Comparison of ENCODE assay signal across 20 cellular contexts in the genomic region with DNA sequence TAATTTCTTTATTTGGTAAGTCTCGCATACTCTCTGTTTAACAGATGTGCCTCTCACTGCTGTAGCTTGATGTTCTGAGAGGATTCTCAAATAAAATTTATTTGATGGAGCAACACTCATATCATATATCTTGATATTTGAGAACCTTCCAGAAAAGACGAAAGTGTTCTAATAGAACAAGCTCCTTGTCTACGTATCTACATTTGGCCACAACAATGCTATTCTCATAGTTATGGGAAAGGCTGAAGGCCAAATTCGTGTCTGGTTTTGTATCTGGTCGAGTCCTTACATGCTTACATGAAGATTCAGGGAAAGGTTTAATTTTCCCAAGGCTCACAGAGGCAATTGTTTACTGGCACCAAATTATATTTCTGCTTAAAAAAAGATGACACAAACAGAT.
DNase-seq lines count a peak whose midpoint lies in the region; ATAC-seq, FAIRE-seq and TF ChIP-seq lines count a peak whose summit lies in the region.
"Had no signal": no experiment of that assay in that cellular context is flagged by ENCODE, and none has a peak within 500 bp of the region (broad histone marks: within the 10 kb centered on the region; RNA-seq: fewer than 3 reads in every experiment).

No MANE protein-coding gene starts in this region.

- ATAC-seq in A549 (no peak), psoas muscle (peak in 1 of 4 donors; percentile 20), left lobe of liver (no peak), HG03139 (IDR thresholded peaks at IDR 0.05; ENCODE audit: unreplicated experiment) (no peak)
- no peak for ATAC-seq in stimulated activated memory B cell treated with anti-CD40 and anti-IgM and Interleukin-4, amounts not matched to agents 10 μg/mL and 1 μg/mL and 100 μg/mL, for 72 hours
- ATAC-seq: activated naive CD4-positive, alpha-beta T cell treated with anti-CD3 and anti-CD28 coated beads, Interleukin-2, amount 50 U/mL, for 72 hours; CD8-positive, alpha-beta T cell; effector memory CD8-positive, alpha-beta T cell; heart right ventricle; pancreas had no signal

- no peaks in the 10 kb centered on the region for H3K36me3 Mint-ChIP-seq in astrocyte (ENCODE audit: low read depth, unreplicated experiment)
- peaks cover 9% of the 10 kb centered on the region for H3K36me3 Mint-ChIP-seq in stimulated activated memory B cell treated with anti-CD40 and anti-IgM and Interleukin-4, amounts not matched to agents 10 μg/mL and 1 μg/mL and 100 μg/mL, for 72 hours
- H3K36me3 Mint-ChIP-seq: CD8-positive, alpha-beta T cell had no signal

- no peaks in the 10 kb centered on the region for H3K27me3 Mint-ChIP-seq in astrocyte (ENCODE audit: low read depth, unreplicated experiment)
- H3K27me3 Mint-ChIP-seq in stimulated activated memory B cell treated with anti-CD40 and anti-IgM and Interleukin-4, amounts not matched to agents 10 μg/mL and 1 μg/mL and 100 μg/mL, for 72 hours = no peaks in the 10 kb centered on the region
- H3K27me3 Mint-ChIP-seq: activated CD4-positive, alpha-beta T cell treated with anti-CD3 and anti-CD28 coated beads, Interleukin-2, amount 10 ng/mL, durations not matched to agents 24 days and 14 days; effector memory CD8-positive, alpha-beta T cell had no signal

- 91% methylated on average over 5 of the region's 5 CpGs for WGBS in A549 (ENCODE audit: missing lambda C conversion rate)
- WGBS in psoas muscle, 3 donors = 25 to 44% (median 28%) methylated on average over 5 of the region's 5 CpGs

- no peak for TF ChIP-seq POLR2A in A549 (IDR thresholded peaks at IDR 0.05; ENCODE audit: low read length)

- intact Hi-C loops in psoas muscle (cut with DNase I) = loop anchor here (5.0 kb wide), 2 partner anchors 103 to 187 kb away; a partner anchor contains a TSS

- DNase-seq in A549 (ENCODE audit: low read depth in 1 of 2, low spot score in 1 of 2) = no peak
- DNase-seq in astrocyte (ENCODE audit: low read depth) = peak; percentile 71
- DNase-seq in fibroblast of pulmonary artery (ENCODE audit: low read depth) = peak; percentile 49
- no peak for DNase-seq in psoas muscle
- DNase-seq in left lobe of liver (ENCODE audit: low spot score) = no peak
- no peak for DNase-seq in stimulated activated CD8-positive, alpha-beta memory T cell treated with anti-CD3 and anti-CD28 coated beads, Interleukin-4, amount 100 ng/mL, for 48 hours
- DNase-seq: activated CD4-positive, alpha-beta T cell treated with anti-CD3 and anti-CD28 coated beads, Interleukin-2, amount 10 ng/mL, durations not matched to agents 24 days and 14 days; CD8-positive, alpha-beta T cell; DND-41; effector memory CD8-positive, alpha-beta T cell; heart right ventricle; kidney; NCI-H1417; NCI-H2227 treated with DMSO at 0.1 percent for 48 hours; pancreas; SJCRH30 had no signal

- no peak overlapping the region for H3K4me3 Mint-ChIP-seq in astrocyte (ENCODE audit: unreplicated experiment)
- H3K4me3 Mint-ChIP-seq in stimulated activated memory B cell treated with anti-CD40 and anti-IgM and Interleukin-4, amounts not matched to agents 10 μg/mL and 1 μg/mL and 100 μg/mL, for 72 hours = no peak overlapping the region
- H3K4me3 Mint-ChIP-seq: activated CD4-positive, alpha-beta T cell treated with anti-CD3 and anti-CD28 coated beads, Interleukin-2, amount 10 ng/mL, durations not matched to agents 24 days and 14 days; CD8-positive, alpha-beta T cell; effector memory CD8-positive, alpha-beta T cell had no signal

- no peak for FAIRE-seq in A549 (lab: Jason Lieb, UNC)
- no peak for FAIRE-seq in astrocyte (lab: Jason Lieb, UNC)
- FAIRE-seq: kidney, pancreas had no signal

- H3K9me3 Mint-ChIP-seq in astrocyte (ENCODE audit: unreplicated experiment) = peaks cover 3% of the 10 kb centered on the region
- peaks cover 1% of the 10 kb centered on the region for H3K9me3 Mint-ChIP-seq in stimulated activated memory B cell treated with anti-CD40 and anti-IgM and Interleukin-4, amounts not matched to agents 10 μg/mL and 1 μg/mL and 100 μg/mL, for 72 hours
- H3K9me3 Mint-ChIP-seq: effector memory CD8-positive, alpha-beta T cell had no signal

- H3K9ac ChIP-seq in astrocyte (ENCODE audit: low read length) = no peak overlapping the region

- H3K4me3 ChIP-seq in A549 (no peak overlapping the region), astrocyte (ENCODE audit: insufficient read depth, low read depth, low read length) (no peak overlapping the region), fibroblast of pulmonary artery (replicated peaks; ENCODE audit: low read depth, low read length) (no peak overlapping the region), psoas muscle (no peak overlapping the region)
- H3K4me3 ChIP-seq: heart right ventricle, pancreas, SJCRH30 had no signal

- peak overlapping the region; percentile 47 to 84; a peak in 3 of 6 replicates for H3K27ac ChIP-seq in A549
- no peak overlapping the region for H3K27ac ChIP-seq in astrocyte (ENCODE audit: low read depth, low read length)
- H3K27ac ChIP-seq in psoas muscle = peak overlapping the region; percentile 77
- H3K27ac ChIP-seq: HL-60, pancreas, SJCRH30 had no signal

- TF ChIP-seq RAD21 in A549 (conservative IDR thresholded peaks at IDR 0.05 in 1 of 2, IDR thresholded peaks at IDR 0.05 in 1 of 2) = no peak

- H4K20me1 ChIP-seq in astrocyte (ENCODE audit: insufficient read depth, low read length) = no peaks in the 10 kb centered on the region

- no peak for TF ChIP-seq EP300 in A549 (IDR thresholded peaks at IDR 0.05)

- H3K79me2 ChIP-seq in astrocyte (ENCODE audit: insufficient read depth, low read length) = no peaks in the 10 kb centered on the region

- no peaks in the 10 kb centered on the region for H3K36me3 ChIP-seq in astrocyte (ENCODE audit: insufficient read depth, low read length)
- H3K36me3 ChIP-seq in psoas muscle (ENCODE audit: insufficient read depth in 1 of 2, low read depth in 1 of 2) = no peaks in the 10 kb centered on the region
- H3K36me3 ChIP-seq: heart right ventricle, pancreas, SJCRH30 had no signal

- no peak overlapping the region for H3K27ac Mint-ChIP-seq in astrocyte (ENCODE audit: unreplicated experiment)
- H3K27ac Mint-ChIP-seq in stimulated activated memory B cell treated with anti-CD40 and anti-IgM and Interleukin-4, amounts not matched to agents 10 μg/mL and 1 μg/mL and 100 μg/mL, for 72 hours = no peak overlapping the region
- H3K27ac Mint-ChIP-seq: activated CD4-positive, alpha-beta T cell treated with anti-CD3 and anti-CD28 coated beads, Interleukin-2, amount 10 ng/mL, durations not matched to agents 24 days and 14 days; activated naive CD4-positive, alpha-beta T cell treated with anti-CD3 and anti-CD28 coated beads, Interleukin-2, amount 50 U/mL, for 72 hours; CD8-positive, alpha-beta T cell; effector memory CD8-positive, alpha-beta T cell had no signal

- H3K4me2 ChIP-seq in A549 (no peak overlapping the region), astrocyte (ENCODE audit: low read length) (no peak overlapping the region)

- peaks cover 5% of the 10 kb centered on the region; the same call in 2 of the 3 replicates for H3K9me3 ChIP-seq in A549
- no peaks in the 10 kb centered on the region for H3K9me3 ChIP-seq in astrocyte (ENCODE audit: insufficient read depth, low read depth, low read length)
- H3K9me3 ChIP-seq in psoas muscle = peaks cover 5% of the 10 kb centered on the region
- H3K9me3 ChIP-seq: pancreas, SJCRH30 had no signal

- H3K4me1 Mint-ChIP-seq in astrocyte (ENCODE audit: low read depth, unreplicated experiment) = peaks cover 31% of the 10 kb centered on the region
- H3K4me1 Mint-ChIP-seq in stimulated activated memory B cell treated with anti-CD40 and anti-IgM and Interleukin-4, amounts not matched to agents 10 μg/mL and 1 μg/mL and 100 μg/mL, for 72 hours = no peaks in the 10 kb centered on the region

- CTCF ChIA-PET in A549 (lab: Yijun Ruan, JAX) = interaction anchor here (1.0 kb wide), 1 partner anchor 115 kb away, joined by 3 read pairs; no protein-coding TSS in a partner anchor

- no peak overlapping the region for H2AFZ ChIP-seq in astrocyte (ENCODE audit: low read depth, low read length)

- H3K4me1 ChIP-seq in A549 = peaks cover 60% of the 10 kb centered on the region
- peaks cover 35% of the 10 kb centered on the region for H3K4me1 ChIP-seq in astrocyte (ENCODE audit: insufficient read depth, low read length)
- H3K4me1 ChIP-seq in psoas muscle = peaks cover 50% of the 10 kb centered on the region

- POLR2A ChIA-PET in A549 (lab: Yijun Ruan, JAX) = no interaction called here

- H3K27me3 ChIP-seq in astrocyte (ENCODE audit: insufficient read depth, low read length) = no peaks in the 10 kb centered on the region
- no peaks in the 10 kb centered on the region for H3K27me3 ChIP-seq in psoas muscle (ENCODE audit: insufficient read depth in 3 of 3, low read length in 2 of 3)
- H3K27me3 ChIP-seq: heart right ventricle, pancreas, SJCRH30 had no signal

- TF ChIP-seq CTCF in A549 (IDR thresholded peaks at IDR 0.05) (no peak), astrocyte (IDR thresholded peaks at IDR 0.05; ENCODE audit: insufficient read depth, low read depth, low read length) (no peak), fibroblast of pulmonary artery (IDR thresholded peaks at IDR 0.05; ENCODE audit: low read length, missing control alignments) (no peak), psoas muscle (IDR thresholded peaks at IDR 0.05) (no peak)

TF ChIP-seq in A549, 52 proteins besides CTCF, POLR2A, EP300 and RAD21:
- no peak for TF ChIP-seq MYC (IDR thresholded peaks at IDR 0.05; ENCODE audit: borderline replicate concordance, low read length)
- no peak for TF ChIP-seq JUNB (IDR thresholded peaks at IDR 0.05)
- TF ChIP-seq HOXB5 (CRISPR knock-in tag; IDR thresholded peaks at IDR 0.05) = no peak
- TF ChIP-seq, protein P1, sequence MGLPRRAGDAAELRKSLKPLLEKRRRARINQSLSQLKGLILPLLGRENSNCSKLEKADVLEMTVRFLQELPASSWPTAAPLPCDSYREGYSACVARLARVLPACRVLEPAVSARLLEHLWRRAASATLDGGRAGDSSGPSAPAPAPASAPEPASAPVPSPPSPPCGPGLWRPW (IDR thresholded peaks at IDR 0.05) = no peak
- TF ChIP-seq BHLHE40 (IDR thresholded peaks at IDR 0.05; ENCODE audit: low read depth, low read length) = no peak
- no peak for TF ChIP-seq RARB (CRISPR knock-in tag; IDR thresholded peaks at IDR 0.05)
- TF ChIP-seq, protein P2, sequence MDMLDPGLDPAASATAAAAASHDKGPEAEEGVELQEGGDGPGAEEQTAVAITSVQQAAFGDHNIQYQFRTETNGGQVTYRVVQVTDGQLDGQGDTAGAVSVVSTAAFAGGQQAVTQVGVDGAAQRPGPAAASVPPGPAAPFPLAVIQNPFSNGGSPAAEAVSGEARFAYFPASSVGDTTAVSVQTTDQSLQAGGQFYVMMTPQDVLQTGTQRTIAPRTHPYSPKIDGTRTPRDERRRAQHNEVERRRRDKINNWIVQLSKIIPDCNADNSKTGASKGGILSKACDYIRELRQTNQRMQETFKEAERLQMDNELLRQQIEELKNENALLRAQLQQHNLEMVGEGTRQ (IDR thresholded peaks at IDR 0.05) = no peak
- no peak for TF ChIP-seq PHF8 (IDR thresholded peaks at IDR 0.05; ENCODE audit: borderline replicate concordance, low read depth)
- TF ChIP-seq HOXA7 (CRISPR knock-in tag; IDR thresholded peaks at IDR 0.05) = no peak
- no peak for TF ChIP-seq ESRRA (IDR thresholded peaks at IDR 0.05; ENCODE audit: borderline replicate concordance, low read length)

Comparison
In these comparisons a context has a peak if more than half of its experiments do, and no peak if none do; other contexts are left out.
1. DNase-seq: peak in astrocyte (single experiment) and fibroblast of pulmonary artery (single experiment); none in A549 (0 of 2), psoas muscle (0 of 2), left lobe of liver (single experiment) and stimulated activated CD8-positive, alpha-beta memory T cell treated with anti-CD3 and anti-CD28 coated beads, Interleukin-4, amount 100 ng/mL, for 48 hours (single experiment).